In the genomic region with DNA sequence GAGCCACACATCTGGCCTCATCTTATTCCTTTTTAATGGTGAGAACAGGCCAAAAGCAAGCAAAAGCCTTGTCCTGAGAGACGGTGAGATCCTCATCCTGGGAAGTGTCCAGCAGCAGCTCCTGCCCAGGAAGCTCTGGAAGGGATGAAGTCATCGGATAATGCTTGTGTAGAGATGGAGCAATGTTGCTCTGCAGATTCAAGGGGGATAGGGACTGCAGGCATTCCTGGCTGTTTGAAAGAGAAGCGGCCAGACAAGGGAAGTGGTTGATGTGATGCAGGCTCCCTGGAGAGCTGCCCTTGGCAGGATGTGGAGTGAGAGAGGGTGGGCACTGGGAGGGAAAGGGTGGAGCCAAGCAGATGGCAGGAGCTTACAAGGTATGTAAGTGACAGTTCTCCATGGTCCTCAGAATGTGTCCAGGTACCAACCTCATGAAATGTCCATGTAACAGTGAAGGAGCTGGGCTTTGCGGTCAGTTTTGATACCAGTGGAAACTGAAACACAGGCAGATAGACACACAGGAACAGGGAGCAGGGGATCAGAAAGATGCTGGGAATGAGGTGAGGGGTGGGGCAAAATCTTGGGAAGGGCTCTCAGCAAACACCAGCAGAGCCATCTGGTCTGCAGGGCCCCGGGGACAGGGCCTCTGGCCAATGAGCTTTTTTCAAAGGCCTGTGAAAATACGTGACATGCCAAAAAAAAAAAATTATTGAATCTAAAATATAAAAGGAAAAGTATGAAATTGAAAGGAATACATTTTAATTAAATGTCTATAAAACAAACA, we compare ENCODE assay signal across 8 cellular contexts. TPM values are rescaled to one million over a fixed set of nuclear protein-coding genes. Genes with fewer than 3 reads are reported as not detected.
A peak's percentile ranks its signal among the peaks of the same experiment; 100 is the strongest.
DNase-seq lines count a peak whose midpoint lies in the region.

No MANE protein-coding gene starts in this region.

- H3K23ac ChIP-seq in mesendoderm (ENCODE audit: low read length) = no peak overlapping the region

- H3K9me3 ChIP-seq in BLaER1 = no peaks in the 10 kb centered on the region

- H4K5ac ChIP-seq in mesendoderm (ENCODE audit: low read length) = no peak overlapping the region

- H3K27ac ChIP-seq in BLaER1 (peak overlapping the region; percentile 57), mesendoderm (ENCODE audit: low read depth, low read length) (peak overlapping the region; percentile 23)

- H3K4ac ChIP-seq in mesendoderm (ENCODE audit: low read depth, low read length) = no peak overlapping the region

- H3K4me1 ChIP-seq in BLaER1 = peaks cover 40% of the 10 kb centered on the region
- H3K4me1 ChIP-seq in mesendoderm (ENCODE audit: control insufficient read depth, low read depth, low read length) = peaks cover 2% of the 10 kb centered on the region

- peak; percentile 62 for DNase-seq in Jurkat, Clone E6-1 (ENCODE audit: low read depth, low spot score)
- DNase-seq in brain pericyte (ENCODE audit: low read depth, low spot score) (peak; percentile 44), mesendoderm (peak; percentile 87), T-helper 1 cell (no peak), anterior cingulate cortex (lab: John Stamatoyannopoulos, UW) (no peak), epidermal melanocyte (ENCODE audit: insufficient read length, low spot score) (no peak), DMS53 treated with DMSO at 0.1 percent for 48 hours (lab: John Stamatoyannopoulos, UW; ENCODE audit: unreplicated experiment) (no peak)

- H3K56ac ChIP-seq in mesendoderm (ENCODE audit: low read length) = no peak overlapping the region

- no peak overlapping the region for H2BK15ac ChIP-seq in mesendoderm (replicated peaks; ENCODE audit: low read depth)

- H3K18ac ChIP-seq in mesendoderm (ENCODE audit: low read length) = no peak overlapping the region

- H3K4me3 ChIP-seq in BLaER1 (peak overlapping the region; percentile 31; the same call in 1 of the 2 replicates), mesendoderm (ENCODE audit: low read length) (no peak overlapping the region)
- no peak overlapping the region for H3K4me3 ChIP-seq in Jurkat, Clone E6-1 (ENCODE audit: low read length)

- H3K9ac ChIP-seq in BLaER1 (no peak overlapping the region; the same call in 1 of the 2 replicates), mesendoderm (ENCODE audit: low read length) (no peak overlapping the region)

- WGBS in mesendoderm (ENCODE audit: extremely low coverage, insufficient coverage, low lambda C conversion rate) = no CpG with 5 or more reads among the region's 6 CpGs

- H3K4me2 ChIP-seq in BLaER1 (peak overlapping the region; percentile 79), mesendoderm (ENCODE audit: low read length) (no peak overlapping the region)

- H3K36me3 ChIP-seq in BLaER1 = no peaks in the 10 kb centered on the region
- no peaks in the 10 kb centered on the region for H3K36me3 ChIP-seq in mesendoderm (ENCODE audit: control insufficient read depth, insufficient read depth, low read length)

- no peaks in the 10 kb centered on the region for H4K20me1 ChIP-seq in BLaER1

- no peak overlapping the region for H4K8ac ChIP-seq in mesendoderm (ENCODE audit: low read depth, low read length)

- no peak overlapping the region for H2BK120ac ChIP-seq in mesendoderm (ENCODE audit: low read depth, low read length)

- no peak overlapping the region for H2BK5ac ChIP-seq in mesendoderm (ENCODE audit: low read length)

- no peak overlapping the region for H2AK5ac ChIP-seq in mesendoderm (ENCODE audit: low read length)

- no peaks in the 10 kb centered on the region for H3K79me2 ChIP-seq in mesendoderm (ENCODE audit: control insufficient read depth, insufficient read depth, low read length)

- no peaks in the 10 kb centered on the region for H3K79me1 ChIP-seq in mesendoderm (ENCODE audit: low read length)

- H3K27me3 ChIP-seq in BLaER1 (no peaks in the 10 kb centered on the region), mesendoderm (ENCODE audit: insufficient read depth, low read length, poor library complexity) (no peaks in the 10 kb centered on the region)

RNA-seq across cellular contexts. Expression of a gene that starts 32.2 kb away (rescaled TPM):
- 20.2 TPM for polyA plus RNA-seq in Jurkat, Clone E6-1 (2012; ENCODE audit: insufficient read depth, insufficient read length)
- 10.7 TPM for polyA plus RNA-seq in mesendoderm (2013, experiment 1 of 2)
- 9.8 TPM for polyA plus RNA-seq in mesendoderm (2013, experiment 2 of 2)

RNA-seq across cellular contexts. Expression of a gene that starts 46.9 kb away (rescaled TPM):
- polyA plus RNA-seq in Jurkat, Clone E6-1 (2012; ENCODE audit: insufficient read depth, insufficient read length) = 37.7 TPM
- 419 TPM for polyA plus RNA-seq in mesendoderm (2013, experiment 1 of 2)
- polyA plus RNA-seq in mesendoderm (2013, experiment 2 of 2) = 425 TPM

Comparison
In these comparisons a context has a peak if more than half of its experiments do, and no peak if none do; other contexts are left out.
1. DNase-seq: peak in Jurkat, Clone E6-1 (single experiment), brain pericyte (single experiment) and mesendoderm (single experiment); none in T-helper 1 cell (0 of 5), anterior cingulate cortex (0 of 58), epidermal melanocyte (single experiment) and DMS53 treated with DMSO at 0.1 percent for 48 hours (single experiment).